ENCODE assay signal across 6 cellular contexts in the genomic region with DNA sequence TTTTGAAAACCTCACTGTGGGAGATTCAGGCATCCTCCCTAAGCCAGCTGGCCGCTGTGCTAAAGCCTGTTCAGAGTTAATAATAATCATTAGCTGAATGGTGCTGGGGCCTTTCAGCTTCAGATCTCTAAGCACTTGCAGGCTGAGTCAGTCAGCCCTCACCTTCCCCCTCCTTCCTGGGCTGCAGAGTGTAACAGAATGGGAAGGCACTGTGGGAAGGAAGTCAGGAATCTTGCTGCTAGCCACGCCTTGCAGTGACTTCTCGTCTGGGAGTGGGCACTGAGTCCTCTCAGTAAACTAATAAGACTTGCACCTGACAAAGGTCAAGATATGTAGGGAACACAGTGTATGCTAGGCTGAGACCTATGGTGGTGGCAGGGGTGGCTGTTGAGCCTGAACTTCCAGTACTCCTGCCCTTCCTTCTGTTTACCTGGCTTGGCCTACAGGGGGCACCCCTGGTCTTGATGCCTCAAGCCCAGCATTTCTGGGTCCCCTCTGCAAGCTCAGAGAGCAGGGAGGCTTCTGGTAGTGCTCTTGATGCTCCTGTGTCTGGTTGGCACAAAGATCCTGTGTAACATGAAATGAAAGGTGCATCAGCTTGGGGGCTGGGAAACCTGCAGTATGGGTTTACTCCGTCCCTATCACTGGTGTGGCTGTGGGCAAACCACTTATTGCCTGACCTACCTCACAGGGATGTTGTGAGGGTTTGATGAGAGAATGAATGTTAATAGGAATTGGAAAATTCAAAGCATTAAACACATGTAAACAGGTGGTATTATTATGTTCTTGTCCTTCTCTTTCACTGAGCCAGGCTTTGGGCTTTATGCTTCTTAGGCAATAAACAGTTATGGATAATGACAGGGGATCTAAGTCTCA. TPM values are rescaled to one million over a fixed set of nuclear protein-coding genes. Genes with fewer than 3 reads are reported as not detected.
DNase-seq lines count a peak whose midpoint lies in the region; ATAC-seq and TF ChIP-seq lines count a peak whose summit lies in the region.

No MANE protein-coding gene starts in this region.

- ATAC-seq in HG02970 (IDR thresholded peaks at IDR 0.05; ENCODE audit: low FRiP score, unreplicated experiment), result no peak

- H3K27me3 ChIP-seq in dorsolateral prefrontal cortex, result no peaks in the 10 kb centered on the region

- peak overlapping the region in 53 of 59 donors; percentile 9 to 91 (median 72) for H3K27ac ChIP-seq in dorsolateral prefrontal cortex
- H3K27ac ChIP-seq in skin epidermis, result peak overlapping the region in 18 of 21 experiments; percentile 5 to 81 (median 50)

- TF ChIP-seq CTCF in dorsolateral prefrontal cortex (IDR thresholded peaks at IDR 0.05 in 54 of 56, conservative IDR thresholded peaks at IDR 0.05 in 2 of 56; ENCODE audit: low read depth in 1 of 56, partially characterized antibody in 56 of 56), result peak in 51 of 56 donors; percentile 19 to 61 (median 41)

- intact Hi-C loops in dorsolateral prefrontal cortex (cut with DNase I), result loop anchor here in 1 of 2 donors (10.0 kb wide), 2 partner anchors 285 to 385 kb away; partner anchors contain the start of genes ELAPOR1 and SARS1

- H3K4me3 ChIP-seq in dorsolateral prefrontal cortex (peak overlapping the region in 1 of 59 donors; percentile 15), skin epidermis (no peak overlapping the region)

- DNase-seq in HCEC 1CT (peak; percentile 37), SKM-1 (lab: John Stamatoyannopoulos, UW; ENCODE audit: unreplicated experiment) (peak; percentile 27), dorsolateral prefrontal cortex (peak in 2 of 10 donors; percentile 48 to 53), GM19240 (ENCODE audit: insufficient read length, low spot score) (no peak)

RNA-seq across cellular contexts. Expression of gene CYB561D1, which starts 6.0 kb away (rescaled TPM):
- 10 to 100 TPM in 117 of 120 experiments, 1 to 10 TPM in 3; 9.4 to 21.7 (median 14.9) TPM for total RNA-seq in dorsolateral prefrontal cortex

RNA-seq across cellular contexts. Expression of gene AMIGO1, which starts 9.6 kb away (rescaled TPM):
- total RNA-seq in dorsolateral prefrontal cortex, result 10 to 100 TPM; 18.0 to 60.3 (median 44.1) TPM

RNA-seq across cellular contexts. Expression of gene ATXN7L2, which starts 16.2 kb away (rescaled TPM):
- 10 to 100 TPM in 105 of 120 experiments, 1 to 10 TPM in 15; 6.6 to 31.7 (median 13.9) TPM for total RNA-seq in dorsolateral prefrontal cortex

RNA-seq across cellular contexts. Expression of gene SYPL2, which starts 33.6 kb away (rescaled TPM):
- 1 to 10 TPM in 90 of 120 experiments, under 1 TPM in 30; 0.36 to 6.8 (median 1.4) TPM for total RNA-seq in dorsolateral prefrontal cortex

RNA-seq across cellular contexts. Expression of gene GPR61, which starts 39.8 kb away (rescaled TPM):
- 10 to 100 TPM in 119 of 120 experiments, 1 to 10 TPM in 1; 8.5 to 48.4 (median 29.2) TPM for total RNA-seq in dorsolateral prefrontal cortex
